Comparison of ENCODE assay signal across 3 cellular contexts in genomic region chr12:42789808-42790760, GRCh38.
TF ChIP-seq lines count a peak whose summit lies in the region.

No MANE protein-coding gene starts in this region.

TF ChIP-seq in SK-N-SH, 30 proteins besides CTCF, POLR2A, EP300 and RAD21 (continued from another document):
- TF ChIP-seq MAX (IDR thresholded peaks at IDR 0.05; ENCODE audit: low read depth) = no peak

TF ChIP-seq in SK-N-SH treated with all-trans-retinoic acid at 6 μM for 48 hours, 23 proteins besides CTCF, POLR2A, EP300 and RAD21:
- TF ChIP-seq CREB5 (CRISPR knock-in tag; IDR thresholded peaks at IDR 0.05; ENCODE audit: low read depth) (no peak), ZFP30 (CRISPR knock-in tag; IDR thresholded peaks at IDR 0.05) (no peak), TOX (CRISPR knock-in tag; IDR thresholded peaks at IDR 0.05; ENCODE audit: borderline replicate concordance) (no peak), GLIS3 (CRISPR knock-in tag; IDR thresholded peaks at IDR 0.05) (no peak), SNAI2 (CRISPR knock-in tag; IDR thresholded peaks at IDR 0.05) (no peak), ZNF70 (CRISPR knock-in tag; IDR thresholded peaks at IDR 0.05) (no peak), PATZ1 (CRISPR knock-in tag; IDR thresholded peaks at IDR 0.05; ENCODE audit: borderline replicate concordance) (no peak), ZNF8 (CRISPR knock-in tag; IDR thresholded peaks at IDR 0.05) (no peak; the same call in 1 of the 2 replicates), ZFP3 (CRISPR knock-in tag; IDR thresholded peaks at IDR 0.05) (no peak), ESRRG (CRISPR knock-in tag; IDR thresholded peaks at IDR 0.05) (no peak), ISL1 (CRISPR knock-in tag; IDR thresholded peaks at IDR 0.05) (no peak), OSR1 (CRISPR knock-in tag; IDR thresholded peaks at IDR 0.05) (no peak), RARB (CRISPR knock-in tag; IDR thresholded peaks at IDR 0.05) (no peak), ARNTL (CRISPR knock-in tag; IDR thresholded peaks at IDR 0.05; ENCODE audit: borderline replicate concordance, low read depth) (no peak), CSDC2 (CRISPR knock-in tag; IDR thresholded peaks at IDR 0.05) (no peak), BACH2 (CRISPR knock-in tag; IDR thresholded peaks at IDR 0.05; ENCODE audit: borderline replicate concordance) (no peak), TSHZ2 (CRISPR knock-in tag; IDR thresholded peaks at IDR 0.05) (no peak)

TF ChIP-seq in endothelial cell of umbilical vein, 7 proteins besides CTCF, POLR2A, EP300 and RAD21 (continued from another document):
- no peak for TF ChIP-seq MAX (IDR thresholded peaks at IDR 0.05; ENCODE audit: insufficient read depth, insufficient read length)
- TF ChIP-seq POLR2AphosphoS5 (IDR thresholded peaks at IDR 0.05; ENCODE audit: insufficient read depth, low read depth, low read length) = no peak
- no peak for TF ChIP-seq EZH2 (IDR thresholded peaks at IDR 0.05; ENCODE audit: borderline replicate concordance, low read depth, low read length, severe bottlenecking)
